22 cellular contexts compared by ENCODE assay signal in genomic region chr9:35685506-35685905, GRCh38. TPM values are rescaled to one million over a fixed set of nuclear protein-coding genes. Genes with fewer than 3 reads are reported as not detected.
DNase-seq lines count a peak whose midpoint lies in the region; ATAC-seq, FAIRE-seq and TF ChIP-seq lines count a peak whose summit lies in the region.
"Had no signal": no experiment of that assay in that cellular context is flagged by ENCODE, and none has a peak within 500 bp of the region (broad histone marks: within the 10 kb centered on the region; RNA-seq: fewer than 3 reads in every experiment).

No MANE protein-coding gene starts in this region.

- DNase-seq in HFFc6 (no peak), H1 (ENCODE audit: low read depth in 1 of 2, low spot score in 2 of 2) (no peak), stomach (no peak), NCI-H1417 (lab: John Stamatoyannopoulos, UW) (no peak), anterior cingulate cortex (lab: John Stamatoyannopoulos, UW) (no peak), NAMALWA (ENCODE audit: low spot score) (no peak)
- DNase-seq in activated naive CD4-positive, alpha-beta T cell treated with anti-CD3 and anti-CD28 coated beads, Interleukin-2, amount 50 U/mL, for 72 hours (ENCODE audit: low spot score in 2 of 2) = no peak
- DNase-seq: activated CD4-positive, alpha-beta T cell treated with anti-CD3 and anti-CD28 coated beads for 36 hours; body of pancreas; CD4-positive, alpha-beta memory T cell; colonic mucosa; NCI-H1436; NCI-H526 treated with DMSO at 0.1 percent for 48 hours; nephron progenitor cell; stimulated activated CD4-positive, alpha-beta T cell treated with anti-CD3 and anti-CD28 coated beads, Interleukin-12 subunit alpha, Interleukin-12 subunit beta, amount 100 ng/mL, for 4 hours had no signal

- no peak overlapping the region for H2BK12ac ChIP-seq in H1 (ENCODE audit: low read depth, low read length)

- H4K8ac ChIP-seq in H1 (ENCODE audit: extremely low read depth, insufficient read depth, low read length) = no peak overlapping the region

- H3K23ac ChIP-seq in H1 (ENCODE audit: insufficient read length) = no peak overlapping the region

- no peak overlapping the region for H2AK5ac ChIP-seq in H1 (ENCODE audit: low read depth, low read length)

- peaks cover 80% of the 10 kb centered on the region for H3K4me1 Mint-ChIP-seq in HFFc6 (ENCODE audit: low read depth)

- TF ChIP-seq EP300 in H1 (IDR thresholded peaks at IDR 0.05; ENCODE audit: borderline replicate concordance in 1 of 2, low read depth in 2 of 2, low read length in 2 of 2) = no peak
- no peak for TF ChIP-seq EP300 in stomach (IDR thresholded peaks at IDR 0.05)

- TF ChIP-seq CTCF in HFFc6 (IDR thresholded peaks at IDR 0.05) = no peak
- TF ChIP-seq CTCF in H1 (IDR thresholded peaks at IDR 0.05; ENCODE audit: control extremely low read depth in 1 of 3, insufficient read depth in 1 of 3, low read depth in 1 of 3, low read length in 3 of 3) = no peak
- TF ChIP-seq CTCF in stomach (IDR thresholded peaks at IDR 0.05) = no peak

- H3K9ac ChIP-seq in H1 (replicated peaks in 1 of 4; ENCODE audit: extremely low read depth in 1 of 4, low read depth in 3 of 4, low read length in 3 of 4) = no peak overlapping the region

- no peaks in the 10 kb centered on the region for H3K9me3 ChIP-seq in H1 (ENCODE audit: insufficient read depth in 2 of 2, low read depth in 1 of 2, low read length in 1 of 2)
- no peaks in the 10 kb centered on the region for H3K9me3 ChIP-seq in muscle layer of duodenum (ENCODE audit: control insufficient read depth in 1 of 2, low read length in 2 of 2)
- H3K9me3 ChIP-seq in stomach = no peaks in the 10 kb centered on the region
- H3K9me3 ChIP-seq: body of pancreas, colonic mucosa had no signal

- H4K20me1 ChIP-seq in H1 (replicated peaks in 1 of 2; ENCODE audit: control insufficient read depth in 1 of 2, insufficient read depth in 2 of 2, low read length in 2 of 2) = peaks cover 10 to 12% of the 10 kb centered on the region in 2 experiments

- peaks cover 67% of the 10 kb centered on the region for H3K36me3 Mint-ChIP-seq in HFFc6 (ENCODE audit: low read depth)
- no peaks in the 10 kb centered on the region for H3K36me3 Mint-ChIP-seq in activated naive CD4-positive, alpha-beta T cell treated with anti-CD3 and anti-CD28 coated beads, Interleukin-2, amount 50 U/mL, for 72 hours
- H3K36me3 Mint-ChIP-seq: activated naive CD4-positive, alpha-beta T cell treated with anti-CD3 and anti-CD28 coated beads, Interleukin-2, amount 50 U/mL, for 24 hours; CD4-positive, alpha-beta memory T cell had no signal

- no peak overlapping the region for H3K18ac ChIP-seq in H1 (ENCODE audit: extremely low read depth, low read length)

- no peak overlapping the region for H4K5ac ChIP-seq in H1 (ENCODE audit: insufficient read length, low read depth, low read length)

- FAIRE-seq in H1 (lab: Jason Lieb, UNC) = no peak
- FAIRE-seq: keratinocyte had no signal

- H4K91ac ChIP-seq in H1 (replicated peaks; ENCODE audit: insufficient read length, low read length) = no peak overlapping the region

- peaks cover 2% of the 10 kb centered on the region; the same call in 1 of the 2 replicates for H3K79me1 ChIP-seq in H1 (ENCODE audit: low read depth, low read length)

- intact Hi-C loops in stomach (cut with DNase I; ENCODE audit: low total_unique reads) = no loop called here

- TF ChIP-seq RAD21 in H1 (IDR thresholded peaks at IDR 0.05 in 1 of 2, conservative IDR thresholded peaks at IDR 0.05 in 1 of 2; ENCODE audit: low read depth in 2 of 2, low read length in 2 of 2) = no peak

- H3K27me3 Mint-ChIP-seq in HFFc6 (ENCODE audit: insufficient read depth) = peaks cover 34% of the 10 kb centered on the region
- H3K27me3 Mint-ChIP-seq: activated CD4-positive, alpha-beta T cell treated with anti-CD3 and anti-CD28 coated beads for 36 hours; activated naive CD4-positive, alpha-beta T cell treated with anti-CD3 and anti-CD28 coated beads, Interleukin-2, amount 50 U/mL, for 24 hours; CD4-positive, alpha-beta memory T cell had no signal

- H3K9me3 Mint-ChIP-seq in HFFc6 = no peaks in the 10 kb centered on the region
- H3K9me3 Mint-ChIP-seq in activated naive CD4-positive, alpha-beta T cell treated with anti-CD3 and anti-CD28 coated beads, Interleukin-2, amount 50 U/mL, for 72 hours = no peaks in the 10 kb centered on the region
- H3K9me3 Mint-ChIP-seq: activated naive CD4-positive, alpha-beta T cell treated with anti-CD3 and anti-CD28 coated beads, Interleukin-2, amount 50 U/mL, for 24 hours; CD4-positive, alpha-beta memory T cell; nephron progenitor cell had no signal

- H3K14ac ChIP-seq in H1 (ENCODE audit: insufficient read length) = no peak overlapping the region

- H3K4me3 ChIP-seq in H1 (ENCODE audit: extremely low read depth in 1 of 4, insufficient read depth in 2 of 4, low read depth in 3 of 4, low read length in 4 of 4) (no peak overlapping the region), muscle layer of duodenum (ENCODE audit: low read depth in 1 of 2, low read length in 2 of 2) (peak overlapping the region; percentile 32 to 78), stomach (peak overlapping the region; percentile 65 to 75 (median 70))
- H3K4me3 ChIP-seq: body of pancreas, colonic mucosa had no signal

- H3K36me3 ChIP-seq in H1 (ENCODE audit: control insufficient read depth in 2 of 4, insufficient read depth in 4 of 4, low read length in 3 of 4) (peaks cover 14 to 46% (median 33%) of the 10 kb centered on the region in 4 experiments), muscle layer of duodenum (ENCODE audit: control insufficient read depth in 1 of 2, insufficient read depth in 2 of 2, low read length in 2 of 2) (peaks cover 26 to 47% of the 10 kb centered on the region in 2 donors), stomach (peaks cover 36 to 65% (median 51%) of the 10 kb centered on the region in 4 donors)
- H3K36me3 ChIP-seq: colonic mucosa had no signal

- H2BK120ac ChIP-seq in H1 (replicated peaks; ENCODE audit: low read depth, low read length) = no peak overlapping the region

- H3K27me3 ChIP-seq in H1 (replicated peaks in 1 of 4; ENCODE audit: control insufficient read depth in 3 of 4, extremely low read depth in 1 of 4, insufficient read depth in 3 of 4, low read length in 3 of 4) = no peaks in the 10 kb centered on the region
- H3K27me3 ChIP-seq in muscle layer of duodenum (ENCODE audit: low read depth, low read length) = no peaks in the 10 kb centered on the region
- no peaks in the 10 kb centered on the region for H3K27me3 ChIP-seq in stomach
- H3K27me3 ChIP-seq: body of pancreas, colonic mucosa had no signal

- no peak overlapping the region for H2BK5ac ChIP-seq in H1 (ENCODE audit: low read depth, low read length)

- H3K4me3 Mint-ChIP-seq in HFFc6 = peak overlapping the region; percentile 100
- H3K4me3 Mint-ChIP-seq: activated CD4-positive, alpha-beta T cell treated with anti-CD3 and anti-CD28 coated beads for 36 hours; activated naive CD4-positive, alpha-beta T cell treated with anti-CD3 and anti-CD28 coated beads, Interleukin-2, amount 50 U/mL, for 24 hours; CD4-positive, alpha-beta memory T cell; nephron progenitor cell had no signal

- CTCF ChIA-PET in H1 (lab: Charles Lee; ENCODE audit: partially characterized antibody) = interaction anchor here (1.4 to 3.5 kb wide), 4 partner anchors 10 to 40 kb away, joined by 4 to 25 read pairs (median 8); no protein-coding TSS in a partner anchor

- no peak for TF ChIP-seq POLR2A in H1 (IDR thresholded peaks at IDR 0.05; ENCODE audit: control extremely low read depth in 1 of 2, low read depth in 2 of 2, low read length in 2 of 2)
- TF ChIP-seq POLR2A in stomach (IDR thresholded peaks at IDR 0.05) = no peak

- peaks cover 8% of the 10 kb centered on the region; the same call in 1 of the 2 replicates for H3K23me2 ChIP-seq in H1 (ENCODE audit: low read depth, low read length)

- 93% methylated on average over 13 of the region's 13 CpGs; no CpG with 5 or more reads in 1 of the 2 experiments for WGBS in H1 (ENCODE audit: extremely low coverage in 1 of 2, insufficient coverage in 1 of 2, insufficient read length in 1 of 2, insufficient replicate concordance in 2 of 2, low coverage in 1 of 2, low lambda C conversion rate in 2 of 2, missing lambda C conversion rate in 1 of 2), 2 experiments
- WGBS in stomach, 5 donors = 73 to 79% (median 75%) methylated on average over 13 of the region's 13 CpGs

- no peak overlapping the region for H2AFZ ChIP-seq in H1 (ENCODE audit: low read length)

- H2BK20ac ChIP-seq in H1 (ENCODE audit: low read length) = no peak overlapping the region

- H3K56ac ChIP-seq in H1 (replicated peaks; ENCODE audit: insufficient read length, low read depth, low read length) = no peak overlapping the region

- ATAC-seq in activated naive CD4-positive, alpha-beta T cell treated with anti-CD3 and anti-CD28 coated beads, Interleukin-2, amount 50 U/mL, for 72 hours = no peak
- ATAC-seq: activated CD4-positive, alpha-beta T cell treated with anti-CD3 and anti-CD28 coated beads for 36 hours; body of pancreas had no signal

- no peak overlapping the region for H2BK15ac ChIP-seq in H1 (ENCODE audit: low read length)

- peak overlapping the region; percentile 61 for H3K27ac Mint-ChIP-seq in HFFc6
- H3K27ac Mint-ChIP-seq in activated naive CD4-positive, alpha-beta T cell treated with anti-CD3 and anti-CD28 coated beads, Interleukin-2, amount 50 U/mL, for 72 hours = peak overlapping the region in 1 of 2 donors; percentile 36
- H3K27ac Mint-ChIP-seq: activated CD4-positive, alpha-beta T cell treated with anti-CD3 and anti-CD28 coated beads for 36 hours; activated naive CD4-positive, alpha-beta T cell treated with anti-CD3 and anti-CD28 coated beads, Interleukin-2, amount 50 U/mL, for 24 hours had no signal

- H3K79me2 ChIP-seq in H1 (ENCODE audit: control insufficient read depth in 1 of 2, insufficient read depth in 2 of 2, low read length in 2 of 2) = peaks cover 0 to 21% of the 10 kb centered on the region in 2 experiments; a peak in 2 of 4 replicates

- H3K4me1 ChIP-seq in H1 (replicated peaks in 1 of 4; ENCODE audit: control insufficient read depth in 3 of 4, insufficient read depth in 4 of 4, low read length in 3 of 4) (peaks cover 6 to 20% (median 9%) of the 10 kb centered on the region in 4 experiments; a peak in 6 of 7 replicates), muscle layer of duodenum (ENCODE audit: control insufficient read depth in 1 of 2, insufficient read depth in 2 of 2, low read length in 2 of 2) (peaks cover 0 to 33% of the 10 kb centered on the region in 2 donors), stomach (peaks cover 8 to 96% (median 75%) of the 10 kb centered on the region in 4 donors)
- H3K4me1 ChIP-seq: colonic mucosa had no signal

- H3K27ac ChIP-seq in H1 (ENCODE audit: low read depth, low read length) (no peak overlapping the region), muscle layer of duodenum (ENCODE audit: low read length) (no peak overlapping the region), stomach (peak overlapping the region in 4 of 5 donors; percentile 14 to 97 (median 94))
- H3K27ac ChIP-seq: body of pancreas, colonic mucosa had no signal

- H3K4me2 ChIP-seq in H1 (ENCODE audit: insufficient read depth in 1 of 2, low read depth in 2 of 2, low read length in 2 of 2) = no peak overlapping the region

- POLR2A ChIA-PET in H1 (lab: Charles Lee; ENCODE audit: partially characterized antibody) = interaction anchor here (0.8 to 8.4 kb wide), 8 partner anchors 9 to 43 kb away, joined by 4 to 55 read pairs (median 6); partner anchors contain the start of genes ARHGEF39, CCDC107 and RMRP

- no peak overlapping the region for H3K4ac ChIP-seq in H1 (replicated peaks; ENCODE audit: insufficient read length, low read depth, low read length)

RNA-seq across cellular contexts. Expression of gene TPM2, which starts 4.2 kb away (rescaled TPM):
- total RNA-seq in HFFc6 (2021; fragmentation: NEBNext Ultra II Directional; extraction: Animal tissue kit (Norgen Biotek cat#: 25700)) = 1,000 to 10,000 TPM; 1,810 to 3,557 (median 2,546) TPM
- total RNA-seq in H1 (2021; fragmentation: NEBNext Ultra II Directional; extraction: Animal tissue kit (Norgen Biotek cat#: 25700)) = 181 and 197 TPM in 2 replicates
- polyA plus RNA-seq in H1 (2011; rRNA removed) = 62.5 and 71.2 TPM in 2 replicates
- 159 TPM for polyA plus RNA-seq in H1 (2011; cell fraction: cytosol; rRNA removed)
- 217 TPM for polyA plus RNA-seq in H1 (2011; cell fraction: nucleus; rRNA removed)
- 249 to 272 TPM (median 266 TPM) in 4 replicates for polyA plus RNA-seq in H1 (2012, experiment 1 of 2)
- 161 TPM for polyA plus RNA-seq in H1 (2012, experiment 2 of 2)
- 162 TPM for polyA plus RNA-seq in H1 (2013, experiment 1 of 2)
- polyA plus RNA-seq in H1 (2013, experiment 2 of 2) = 155 TPM
- polyA minus RNA-seq in H1 (2011; rRNA and poly(A)+ RNA removed) = 20.1 and 22.0 TPM in 2 replicates
- polyA minus RNA-seq in H1 (2011; cell fraction: cytosol; rRNA and poly(A)+ RNA removed) = 69.5 TPM
- 52.3 TPM for polyA minus RNA-seq in H1 (2011; cell fraction: nucleus; rRNA and poly(A)+ RNA removed)
- 1,000 to 10,000 TPM in 3 of 5 donors, 100 to 1,000 TPM in 2; 537 to 3,642 (median 1,228) TPM for total RNA-seq in stomach
- polyA plus RNA-seq in stomach = 1,000 to 10,000 TPM in 1 of 3 donors, 100 to 1,000 TPM in 2; 460 to 2,257 (median 672) TPM
- total RNA-seq in activated naive CD4-positive, alpha-beta T cell treated with anti-CD3 and anti-CD28 coated beads, Interleukin-2, amount 50 U/mL, for 72 hours = 1 to 10 TPM; 5.2 to 9.3 TPM

RNA-seq across cellular contexts. Expression of gene CA9, which starts 11.8 kb away (rescaled TPM):
- under 1 TPM in 1 of 6 experiments, not detected in 5; 0.28 TPM for total RNA-seq in HFFc6 (2021; fragmentation: NEBNext Ultra II Directional; extraction: Animal tissue kit (Norgen Biotek cat#: 25700))
- total RNA-seq in H1 (2021; fragmentation: NEBNext Ultra II Directional; extraction: Animal tissue kit (Norgen Biotek cat#: 25700)) = 1.3 and 1.4 TPM in 2 replicates
- polyA plus RNA-seq in H1 (2011; rRNA removed) (1.8 and 2.4 TPM in 2 replicates), stomach (100 to 1,000 TPM; 115 to 653 (median 541) TPM)
- polyA plus RNA-seq in H1 (2011; cell fraction: cytosol; rRNA removed) = 1.00 TPM
- 2.7 TPM for polyA plus RNA-seq in H1 (2011; cell fraction: nucleus; rRNA removed)
- 0.49 to 1.4 TPM (median 0.95 TPM) in 4 replicates for polyA plus RNA-seq in H1 (2012, experiment 1 of 2)
- polyA plus RNA-seq in H1 (2012, experiment 2 of 2) = 0.83 TPM
- polyA plus RNA-seq in H1 (2013, experiment 1 of 2) = 1.5 TPM
- 1.0 TPM for polyA plus RNA-seq in H1 (2013, experiment 2 of 2)
- polyA minus RNA-seq in H1 (2011; rRNA and poly(A)+ RNA removed) = 0.73 and 1.2 TPM in 2 replicates
- not detected for polyA minus RNA-seq in H1 (2011; cell fraction: cytosol; rRNA and poly(A)+ RNA removed)
- polyA minus RNA-seq in H1 (2011; cell fraction: nucleus; rRNA and poly(A)+ RNA removed) = not detected
- total RNA-seq in stomach = 100 to 1,000 TPM in 3 of 5 donors, 10 to 100 TPM in 1, 1 to 10 TPM in 1; 1.2 to 670 (median 161) TPM
- total RNA-seq in activated naive CD4-positive, alpha-beta T cell treated with anti-CD3 and anti-CD28 coated beads, Interleukin-2, amount 50 U/mL, for 72 hours = 1 to 10 TPM in 1 of 2 donors, under 1 TPM in 1; 0.73 to 1.1 TPM
- total RNA-seq: CD4-positive, alpha-beta memory T cell; fibroblast of villous mesenchyme; G401; mesenteric fat pad; subcutaneous adipose tissue had no signal
- polyA plus RNA-seq: CD4-positive, alpha-beta memory T cell had no signal

RNA-seq across cellular contexts. Expression of gene ARHGEF39, which starts 20.5 kb away (rescaled TPM):
- 1 to 10 TPM; 1.7 to 4.4 (median 2.6) TPM for total RNA-seq in HFFc6 (2021; fragmentation: NEBNext Ultra II Directional; extraction: Animal tissue kit (Norgen Biotek cat#: 25700))
- total RNA-seq in H1 (2021; fragmentation: NEBNext Ultra II Directional; extraction: Animal tissue kit (Norgen Biotek cat#: 25700)) = 17.5 and 18.6 TPM in 2 replicates
- polyA plus RNA-seq in H1 (2011; rRNA removed) = 15.9 and 18.7 TPM in 2 replicates
- polyA plus RNA-seq in H1 (2011; cell fraction: cytosol; rRNA removed) = 18.5 TPM
- polyA plus RNA-seq in H1 (2011; cell fraction: nucleus; rRNA removed) = 26.3 TPM
- polyA plus RNA-seq in H1 (2012, experiment 1 of 2) = 11.9 to 15.0 TPM (median 13.1 TPM) in 4 replicates
- polyA plus RNA-seq in H1 (2012, experiment 2 of 2) = 19.9 TPM
- polyA plus RNA-seq in H1 (2013, experiment 1 of 2) = 13.2 TPM
- 13.3 TPM for polyA plus RNA-seq in H1 (2013, experiment 2 of 2)
- 16.5 and 20.0 TPM in 2 replicates for polyA minus RNA-seq in H1 (2011; rRNA and poly(A)+ RNA removed)
- 17.8 TPM for polyA minus RNA-seq in H1 (2011; cell fraction: cytosol; rRNA and poly(A)+ RNA removed)
- 27.4 TPM for polyA minus RNA-seq in H1 (2011; cell fraction: nucleus; rRNA and poly(A)+ RNA removed)
- total RNA-seq in stomach = 10 to 100 TPM in 3 of 5 donors, 1 to 10 TPM in 2; 1.8 to 58.3 (median 11.6) TPM
- 1 to 10 TPM; 2.8 to 4.3 (median 3.2) TPM for polyA plus RNA-seq in stomach
- 10 to 100 TPM; 21.6 to 22.8 TPM for total RNA-seq in activated naive CD4-positive, alpha-beta T cell treated with anti-CD3 and anti-CD28 coated beads, Interleukin-2, amount 50 U/mL, for 72 hours
- total RNA-seq: CD4-positive, alpha-beta memory T cell had no signal

RNA-seq across cellular contexts. Expression of gene CCDC107, which starts 27.4 kb away (rescaled TPM):
- total RNA-seq in HFFc6 (2021; fragmentation: NEBNext Ultra II Directional; extraction: Animal tissue kit (Norgen Biotek cat#: 25700)) = 10 to 100 TPM; 22.5 to 29.8 (median 24.6) TPM
- 9.0 and 10.5 TPM in 2 replicates for total RNA-seq in H1 (2021; fragmentation: NEBNext Ultra II Directional; extraction: Animal tissue kit (Norgen Biotek cat#: 25700))
- polyA plus RNA-seq in H1 (2011; rRNA removed) = 8.2 and 8.6 TPM in 2 replicates
- polyA plus RNA-seq in H1 (2011; cell fraction: cytosol; rRNA removed) = 10.2 TPM
- 9.0 TPM for polyA plus RNA-seq in H1 (2011; cell fraction: nucleus; rRNA removed)
- 5.6 to 10.9 TPM (median 9.7 TPM) in 4 replicates for polyA plus RNA-seq in H1 (2012, experiment 1 of 2)
- polyA plus RNA-seq in H1 (2012, experiment 2 of 2) = 7.0 TPM
- polyA plus RNA-seq in H1 (2013, experiment 1 of 2) = 9.5 TPM
- 10.1 TPM for polyA plus RNA-seq in H1 (2013, experiment 2 of 2)
- polyA minus RNA-seq in H1 (2011; rRNA and poly(A)+ RNA removed) = 2.7 and 3.1 TPM in 2 replicates
- polyA minus RNA-seq in H1 (2011; cell fraction: cytosol; rRNA and poly(A)+ RNA removed) = 5.0 TPM
- polyA minus RNA-seq in H1 (2011; cell fraction: nucleus; rRNA and poly(A)+ RNA removed) = 4.1 TPM
- total RNA-seq in stomach = 100 to 1,000 TPM in 1 of 5 donors, 10 to 100 TPM in 4; 15.6 to 104 (median 28.1) TPM
- 10 to 100 TPM; 58.8 to 86.4 (median 69.7) TPM for polyA plus RNA-seq in stomach
- total RNA-seq in activated naive CD4-positive, alpha-beta T cell treated with anti-CD3 and anti-CD28 coated beads, Interleukin-2, amount 50 U/mL, for 72 hours = 10 to 100 TPM; 10.2 to 24.4 TPM

RNA-seq across cellular contexts. Expression of gene RMRP, which starts 27.7 kb away (rescaled TPM):
- total RNA-seq in HFFc6 (2021; fragmentation: NEBNext Ultra II Directional; extraction: Animal tissue kit (Norgen Biotek cat#: 25700)) = over 10,000 TPM in 5 of 6 experiments, 1,000 to 10,000 TPM in 1; 9,197 to 39,404 (median 23,537) TPM
- total RNA-seq in H1 (2021; fragmentation: NEBNext Ultra II Directional; extraction: Animal tissue kit (Norgen Biotek cat#: 25700)) = 14,987 and 16,528 TPM in 2 replicates
- polyA plus RNA-seq in H1 (2011; rRNA removed) = 105 and 169 TPM in 2 replicates
- polyA plus RNA-seq in H1 (2011; cell fraction: cytosol; rRNA removed) = 147 TPM
- polyA plus RNA-seq in H1 (2011; cell fraction: nucleus; rRNA removed) = 8,272 TPM
- polyA plus RNA-seq in H1 (2012, experiment 1 of 2) = 41.1 to 222 TPM (median 149 TPM) in 4 replicates
- 95.4 TPM for polyA plus RNA-seq in H1 (2012, experiment 2 of 2)
- not detected for polyA plus RNA-seq in H1 (2013, experiment 1 of 2)
- not detected for polyA plus RNA-seq in H1 (2013, experiment 2 of 2)
- polyA minus RNA-seq in H1 (2011; rRNA and poly(A)+ RNA removed) = 22,686 and 26,507 TPM in 2 replicates
- 25,731 TPM for polyA minus RNA-seq in H1 (2011; cell fraction: cytosol; rRNA and poly(A)+ RNA removed)
- polyA minus RNA-seq in H1 (2011; cell fraction: nucleus; rRNA and poly(A)+ RNA removed) = 138,882 TPM
- total RNA-seq in stomach = over 10,000 TPM in 4 of 5 donors, 1,000 to 10,000 TPM in 1; 1,379 to 137,340 (median 23,544) TPM
- polyA plus RNA-seq in stomach = 10 to 100 TPM in 1 of 3 donors, not detected in 2; 64.3 TPM
- 1,000 to 10,000 TPM; 3,566 to 7,483 TPM for total RNA-seq in activated naive CD4-positive, alpha-beta T cell treated with anti-CD3 and anti-CD28 coated beads, Interleukin-2, amount 50 U/mL, for 72 hours

Comparison
In these comparisons a context has a peak if more than half of its experiments do, and no peak if none do; other contexts are left out.
1. H3K27ac ChIP-seq: peak in stomach (4 of 5); none in H1 (single experiment) and muscle layer of duodenum (single experiment).
2. H3K4me3 ChIP-seq: peak in muscle layer of duodenum (2 of 2) and stomach (4 of 4); none in H1 (0 of 4).
3. RNA of gene TPM2, which starts 4.2 kb away (total RNA-seq): 1,810 to 3,557 TPM in HFFc6, 537 to 3,642 TPM in stomach and 181 to 197 TPM in H1; 5.2 to 9.3 TPM in activated naive CD4-positive, alpha-beta T cell treated with anti-CD3 and anti-CD28 coated beads, Interleukin-2, amount 50 U/mL, for 72 hours; every median in the first group is over 10 times any median in the second.